In the genomic region with DNA sequence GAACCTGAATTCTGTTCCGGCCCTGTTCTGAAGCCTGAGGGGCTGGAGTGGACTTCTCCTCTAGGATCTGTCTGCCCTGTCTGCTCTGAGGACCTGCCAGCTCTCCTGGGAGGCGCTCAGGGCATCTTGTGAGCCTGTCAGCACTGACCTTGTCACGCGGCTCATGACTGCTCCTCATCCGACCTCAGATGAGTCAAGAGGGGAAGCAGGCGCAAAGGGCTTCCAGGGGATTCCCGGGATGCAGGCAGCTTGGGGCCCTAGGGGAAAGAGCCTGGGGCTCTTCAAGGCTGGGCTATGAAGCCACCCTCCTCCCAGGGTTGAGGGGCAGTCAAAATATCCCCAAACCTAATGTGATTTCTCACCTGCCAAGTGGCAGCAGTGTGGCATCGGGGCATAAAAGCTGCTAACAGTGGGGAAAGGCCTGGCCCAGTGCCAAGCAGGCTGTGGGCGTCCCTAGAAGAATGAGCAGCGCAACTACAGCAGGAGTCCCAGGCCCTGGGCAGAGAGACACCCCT, we compare ENCODE assay signal across 8 cellular contexts. TPM values are rescaled to one million over a fixed set of nuclear protein-coding genes. Genes with fewer than 3 reads are reported as not detected.
DNase-seq lines count a peak whose midpoint lies in the region; ATAC-seq, FAIRE-seq and TF ChIP-seq lines count a peak whose summit lies in the region.

No MANE protein-coding gene starts in this region.

- peak overlapping the region; percentile 41 to 75 (median 67) for H3K27ac ChIP-seq in Peyer's patch
- peak overlapping the region in 3 of 4 donors; percentile 37 to 65 (median 51) for H3K27ac ChIP-seq in gastroesophageal sphincter
- H3K27ac ChIP-seq in sigmoid colon: peak overlapping the region; percentile 21 to 67 (median 27)

- no peaks in the 10 kb centered on the region for H3K9me3 ChIP-seq in Peyer's patch
- no peaks in the 10 kb centered on the region for H3K9me3 ChIP-seq in gastroesophageal sphincter
- no peaks in the 10 kb centered on the region for H3K9me3 ChIP-seq in sigmoid colon

- peaks cover 0 to 25% (median 18%) of the 10 kb centered on the region in 4 donors for H3K4me1 ChIP-seq in Peyer's patch
- peaks cover 0 to 19% (median 10%) of the 10 kb centered on the region in 3 donors for H3K4me1 ChIP-seq in gastroesophageal sphincter
- H3K4me1 ChIP-seq in sigmoid colon: peaks cover 0 to 19% (median 15%) of the 10 kb centered on the region in 4 donors

- TF ChIP-seq POLR2A in GM12892 (IDR thresholded peaks at IDR 0.05; ENCODE audit: low read depth, low read length) (peak; percentile 70; the same call in 1 of the 2 replicates), Peyer's patch (IDR thresholded peaks at IDR 0.05) (no peak), gastroesophageal sphincter (IDR thresholded peaks at IDR 0.05) (no peak), sigmoid colon (IDR thresholded peaks at IDR 0.05) (no peak)

- ATAC-seq in HG02610 (IDR thresholded peaks at IDR 0.05; ENCODE audit: unreplicated experiment) (peak; percentile 77), gastroesophageal sphincter (peak; percentile 68), GM21528 (IDR thresholded peaks at IDR 0.05; ENCODE audit: low FRiP score, unreplicated experiment) (no peak), HG03135 (IDR thresholded peaks at IDR 0.05; ENCODE audit: unreplicated experiment) (no peak)

- DNase-seq in GM12892 (ENCODE audit: insufficient read length): peak; percentile 56
- peak in 2 of 3 donors; percentile 68 to 81 for DNase-seq in Peyer's patch
- peak; percentile 91 for DNase-seq in activated effector memory CD4-positive, alpha-beta T cell treated with anti-CD3 and anti-CD28 coated beads, Interleukin-2, amount 50 U/mL, for 16 hours
- peak; percentile 82 for DNase-seq in sigmoid colon

- H3K27me3 ChIP-seq in Peyer's patch (no peaks in the 10 kb centered on the region), gastroesophageal sphincter (no peaks in the 10 kb centered on the region), sigmoid colon (no peaks in the 10 kb centered on the region)

- intact Hi-C loops in sigmoid colon (cut with DNase I): no loop called here

- H3K4me3 ChIP-seq in Peyer's patch (no peak overlapping the region), gastroesophageal sphincter (no peak overlapping the region), sigmoid colon (no peak overlapping the region)

- TF ChIP-seq EP300 in gastroesophageal sphincter (IDR thresholded peaks at IDR 0.05): no peak
- no peak for TF ChIP-seq EP300 in sigmoid colon (IDR thresholded peaks at IDR 0.05)

- 35 to 63% methylated on average over 1 to 5 of the region's 10 CpGs for WGBS in gastroesophageal sphincter (ENCODE audit: low coverage in 1 of 2), 2 donors
- 41 to 46% methylated on average over 10 of the region's 10 CpGs for WGBS in sigmoid colon, 2 donors

- TF ChIP-seq CTCF in Peyer's patch (IDR thresholded peaks at IDR 0.05): no peak
- TF ChIP-seq CTCF in gastroesophageal sphincter (IDR thresholded peaks at IDR 0.05): no peak
- TF ChIP-seq CTCF in sigmoid colon (IDR thresholded peaks at IDR 0.05): no peak

- H3K36me3 ChIP-seq in Peyer's patch: no peaks in the 10 kb centered on the region
- H3K36me3 ChIP-seq in gastroesophageal sphincter: no peaks in the 10 kb centered on the region
- no peaks in the 10 kb centered on the region for H3K36me3 ChIP-seq in sigmoid colon

- peak; percentile 95 for FAIRE-seq in GM12892 (lab: Jason Lieb, UNC)

RNA-seq across cellular contexts. Expression of a gene that starts 27.6 kb away (rescaled TPM):
- polyA plus RNA-seq in GM12892 (2012; ENCODE audit: missing spikeins): 2.5 TPM
- total RNA-seq in Peyer's patch (10 to 100 TPM in 1 of 4 donors, 1 to 10 TPM in 3; 3.9 to 13.2 (median 5.3) TPM), gastroesophageal sphincter (10 to 100 TPM in 2 of 4 donors, 1 to 10 TPM in 2; 4.6 to 15.6 (median 8.5) TPM), sigmoid colon (1 to 10 TPM; 4.9 to 9.4 (median 8.0) TPM)
- polyA plus RNA-seq in sigmoid colon: 1 to 10 TPM in 1 of 3 donors, under 1 TPM in 1, not detected in 1; 0.60 to 1.1 TPM

RNA-seq across cellular contexts. Expression of a gene that starts 42.3 kb away (rescaled TPM):
- polyA plus RNA-seq in GM12892 (2012; ENCODE audit: missing spikeins): 11.8 TPM
- total RNA-seq in Peyer's patch (10 to 100 TPM in 1 of 4 donors, 1 to 10 TPM in 3; 4.7 to 18.2 (median 7.4) TPM), gastroesophageal sphincter (10 to 100 TPM; 27.1 to 47.9 (median 43.1) TPM), sigmoid colon (10 to 100 TPM; 20.1 to 43.4 (median 23.0) TPM)
- 10 to 100 TPM; 11.4 to 17.9 (median 12.7) TPM for polyA plus RNA-seq in sigmoid colon

RNA-seq across cellular contexts. Expression of a gene that starts 58.6 kb away (rescaled TPM):
- polyA plus RNA-seq in GM12892 (2012; ENCODE audit: missing spikeins): 25.3 TPM
- total RNA-seq in Peyer's patch (1 to 10 TPM; 3.5 to 8.5 (median 6.9) TPM), gastroesophageal sphincter (1 to 10 TPM; 1.6 to 3.4 (median 2.3) TPM), sigmoid colon (1 to 10 TPM; 1.2 to 6.9 (median 2.5) TPM)
- polyA plus RNA-seq in sigmoid colon: 10 to 100 TPM in 1 of 3 donors, 1 to 10 TPM in 1, under 1 TPM in 1; 0.69 to 12.9 (median 2.4) TPM

Comparison
In these comparisons a context has a peak if more than half of its experiments do, and no peak if none do; other contexts are left out.
1. ATAC-seq: peak in HG02610 (single experiment) and gastroesophageal sphincter (single experiment); none in GM21528 (single experiment) and HG03135 (single experiment).
2. Peak in every context shown above with its lines, with median percentiles within 50 percentile points of each other: DNase-seq and H3K27ac ChIP-seq.